ENCODE assay signal across 7 cellular contexts in the genomic region with DNA sequence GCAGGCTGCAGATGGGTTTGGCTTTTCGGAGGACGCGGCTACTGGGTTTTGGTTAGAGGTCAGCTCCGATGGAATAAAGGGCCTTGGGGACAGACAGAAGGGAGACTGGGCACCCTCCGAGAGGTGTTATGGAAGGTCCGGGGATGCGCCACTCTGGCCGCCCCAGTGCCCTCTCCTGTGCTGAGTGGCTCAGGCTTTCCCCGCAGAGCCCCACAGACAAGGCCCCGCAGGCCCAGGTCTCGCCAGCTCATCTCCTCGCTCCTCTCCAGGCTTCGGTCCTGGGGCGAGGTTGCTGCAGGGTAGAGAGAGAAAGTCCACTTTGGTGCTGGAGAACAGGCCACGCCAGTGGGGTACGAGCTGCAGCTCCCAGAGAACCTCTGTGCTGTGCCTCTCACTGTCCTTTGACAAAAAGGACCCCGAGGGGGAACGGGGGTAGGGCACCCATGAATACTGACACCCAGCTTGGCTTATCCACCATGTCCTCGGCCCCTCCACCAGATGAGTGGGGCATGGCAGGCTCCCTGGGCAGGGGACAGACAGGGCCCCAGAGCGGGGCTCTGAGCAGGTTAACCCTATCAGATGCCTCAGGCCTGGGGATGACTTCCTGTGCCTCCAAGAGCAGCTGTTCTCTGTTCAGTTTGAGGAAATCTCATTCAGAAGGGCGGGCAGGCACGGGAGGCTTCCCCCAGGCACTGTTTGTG. TPM values are rescaled to one million over a fixed set of nuclear protein-coding genes. Genes with fewer than 3 reads are reported as not detected.
DNase-seq lines count a peak whose midpoint lies in the region; ATAC-seq, FAIRE-seq and TF ChIP-seq lines count a peak whose summit lies in the region.
"Had no signal": no experiment of that assay in that cellular context is flagged by ENCODE, and none has a peak within 500 bp of the region (broad histone marks: within the 10 kb centered on the region; RNA-seq: fewer than 3 reads in every experiment).

No MANE protein-coding gene starts in this region.

- in situ Hi-C loops in Panc1 (cut with HindIII; ENCODE audit: low pct_unique_long_range_greater_than_20kb, low sequenced_read_pairs): no loop called here

- intact Hi-C loops in Panc1 (cut with micrococcal nuclease; ENCODE audit: unreplicated experiment) (loop anchor here (5.0 kb wide), 1 partner anchor 38 kb away; a partner anchor contains a TSS), mucosa of descending colon (cut with DNase I, micrococcal nuclease) (no loop called here)

- H3K27me3 ChIP-seq in Panc1 (ENCODE audit: control insufficient read depth, insufficient read depth, low read length): no peaks in the 10 kb centered on the region

- no peaks in the 10 kb centered on the region; the same call in 1 of the 2 replicates for H3K4me1 ChIP-seq in Panc1 (ENCODE audit: control insufficient read depth, insufficient read depth, low read length)
- peaks cover 5% of the 10 kb centered on the region for H3K4me1 ChIP-seq in mucosa of descending colon (ENCODE audit: low read depth)

- ATAC-seq in Panc1 (peak; percentile 40), mucosa of descending colon (peak; percentile 24), HG03196 (IDR thresholded peaks at IDR 0.05; ENCODE audit: unreplicated experiment) (no peak)

- no peak overlapping the region for H3K4me3 ChIP-seq in Panc1 (ENCODE audit: low read depth in 2 of 2, low read length in 2 of 2)
- H3K4me3 ChIP-seq in mucosa of descending colon: no peak overlapping the region

- TF ChIP-seq CTCF in Panc1 (IDR thresholded peaks at IDR 0.05) (no peak), mucosa of descending colon (IDR thresholded peaks at IDR 0.05) (no peak)

- DNase-seq in GM19239 (ENCODE audit: insufficient read length, low spot score) (no peak), Panc1 (ENCODE audit: low read depth, low spot score) (no peak), mucosa of descending colon (no peak), NCI-H774 (lab: John Stamatoyannopoulos, UW) (no peak), T1000 (lab: John Stamatoyannopoulos, UW) (no peak)

- H3K9me3 ChIP-seq in Panc1 (ENCODE audit: control insufficient read depth, insufficient read depth, low read depth, low read length): no peaks in the 10 kb centered on the region
- H3K9me3 ChIP-seq in mucosa of descending colon: no peaks in the 10 kb centered on the region

- POLR2A ChIA-PET in Panc1 (lab: Charles Lee): interaction anchor here (0.5 kb wide), 1 partner anchor 185 kb away, joined by 3 read pairs; no protein-coding TSS in a partner anchor

- no TSS peak for BruUV-seq in Panc1 (replicated peaks; lab: Mats Ljungman, UMichigan)

- CTCF ChIA-PET in Panc1 (lab: Charles Lee): interaction anchor here (0.5 to 1.4 kb wide), 5 partner anchors 14 to 155 kb away, joined by 3 to 7 read pairs (median 4); no protein-coding TSS in a partner anchor

- H3K27ac ChIP-seq in Panc1 (ENCODE audit: low read length): peak overlapping the region; percentile 8; the same call in 1 of the 2 replicates

- H3K36me3 ChIP-seq in Panc1 (ENCODE audit: control insufficient read depth, insufficient read depth, low read length) (no peaks in the 10 kb centered on the region), mucosa of descending colon (ENCODE audit: low read depth) (peaks cover 4% of the 10 kb centered on the region)

- peak; percentile 40 for FAIRE-seq in GM19239 (lab: Jason Lieb, UNC)

RNA-seq across cellular contexts. Expression of a gene that starts 15.9 kb away (rescaled TPM):
- 34.0 TPM for total RNA-seq in Panc1 (2021; ENCODE audit: unreplicated experiment)
- polyA plus RNA-seq in Panc1 (2012; ENCODE audit: insufficient read length): 27.5 TPM
- 10 to 100 TPM; 21.2 to 35.5 (median 33.4) TPM for total RNA-seq in mucosa of descending colon

RNA-seq across cellular contexts. Expression of a gene that starts 39.5 kb away (rescaled TPM):
- total RNA-seq in Panc1 (2021; ENCODE audit: unreplicated experiment) (15.7 TPM), mucosa of descending colon (100 to 1,000 TPM in 2 of 3 donors, 10 to 100 TPM in 1; 53.4 to 134 (median 101) TPM)
- polyA plus RNA-seq in Panc1 (2012; ENCODE audit: insufficient read length): 16.4 TPM

RNA-seq across cellular contexts. Expression of a gene that starts 43.6 kb away (rescaled TPM):
- total RNA-seq in Panc1 (2021; ENCODE audit: unreplicated experiment) (3.2 TPM), mucosa of descending colon (1 to 10 TPM; 3.2 to 5.1 (median 4.9) TPM)
- 2.6 TPM for polyA plus RNA-seq in Panc1 (2012; ENCODE audit: insufficient read length)
- polyA plus RNA-seq: CD14-positive monocyte had no signal

RNA-seq across cellular contexts. Expression of a gene that starts 57.6 kb away (rescaled TPM):
- total RNA-seq in Panc1 (2021; ENCODE audit: unreplicated experiment): 24.4 TPM
- 40.1 TPM for polyA plus RNA-seq in Panc1 (2012; ENCODE audit: insufficient read length)
- 10 to 100 TPM; 11.2 to 14.1 (median 12.2) TPM for total RNA-seq in mucosa of descending colon
